ENCODE assay signal across 8 cellular contexts in the genomic region with DNA sequence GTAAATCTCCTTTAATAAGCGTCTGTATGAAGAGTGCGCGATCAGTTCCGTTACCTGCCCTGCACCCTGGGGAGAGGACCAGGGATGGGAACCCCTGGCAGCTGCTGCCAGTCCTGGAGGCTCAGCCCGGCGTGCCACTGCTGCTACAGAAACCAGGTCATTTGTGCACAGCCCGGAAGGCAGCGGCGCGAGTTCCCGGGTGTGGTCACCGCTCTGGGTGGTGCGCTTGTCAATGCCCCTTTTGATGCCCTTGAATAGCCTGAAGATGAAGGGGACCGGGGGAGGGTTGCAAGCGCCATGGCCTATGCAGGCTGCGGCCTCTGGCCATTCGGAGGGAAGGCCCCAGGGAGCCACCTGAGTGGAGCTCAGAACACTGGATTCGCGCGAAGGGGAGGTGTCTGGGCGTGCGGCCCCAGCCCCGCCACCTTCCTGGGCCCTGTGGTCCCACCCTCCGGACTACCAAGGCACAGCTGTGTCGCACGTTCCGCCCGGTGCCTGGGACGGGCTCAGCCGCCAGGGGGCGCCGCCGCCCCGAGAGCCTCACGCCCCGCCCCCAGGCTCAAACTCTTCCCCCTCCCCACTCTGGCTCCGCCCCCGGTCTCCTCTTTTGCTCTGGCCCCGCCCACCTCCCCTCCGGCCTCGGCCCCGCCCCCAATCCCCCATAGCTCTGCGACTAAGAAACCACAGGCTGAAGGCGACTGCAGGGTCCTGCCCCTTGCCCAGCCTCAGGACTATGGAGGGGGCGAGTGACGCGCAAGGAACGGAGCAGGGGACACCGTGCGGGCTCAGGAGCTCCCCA. TPM values are rescaled to one million over a fixed set of nuclear protein-coding genes. Genes with fewer than 3 reads are reported as not detected.
DNase-seq lines count a peak whose midpoint lies in the region; ATAC-seq and TF ChIP-seq lines count a peak whose summit lies in the region.

No MANE protein-coding gene starts in this region.

- H3K4me3 ChIP-seq in DND-41 (ENCODE audit: low read depth in 1 of 2, low read length in 2 of 2): no peak overlapping the region
- no peak overlapping the region for H3K4me3 ChIP-seq in NB4 (ENCODE audit: low read depth, low read length)
- H3K4me3 ChIP-seq in fibroblast of mammary gland (ENCODE audit: control insufficient read depth, low read depth, low read length): peak overlapping the region; percentile 9

- peak; percentile 31 for DNase-seq in DND-41
- peak; percentile 50 for DNase-seq in NB4 (ENCODE audit: low read depth)
- peak; percentile 83 for DNase-seq in activated T-cell treated with anti-CD3 and anti-CD28 coated beads, Interleukin-2, amount 50 U/mL, for 4 hours
- peak; percentile 48 for DNase-seq in fibroblast of mammary gland (ENCODE audit: low read depth)
- peak; percentile 80 for DNase-seq in natural killer cell
- no peak for DNase-seq in NCI-H524 treated with DMSO at 0.1 percent for 48 hours (lab: John Stamatoyannopoulos, UW)

- peaks cover 8% of the 10 kb centered on the region for H3K36me3 Mint-ChIP-seq in activated T-cell treated with anti-CD3 and anti-CD28 coated beads, Interleukin-2, amount 50 U/mL, for 4 hours (ENCODE audit: insufficient read depth)
- H3K36me3 Mint-ChIP-seq in natural killer cell: no peaks in the 10 kb centered on the region
- peaks cover 54% of the 10 kb centered on the region for H3K36me3 Mint-ChIP-seq in stimulated activated memory B cell treated with anti-CD40 and anti-IgM and Interleukin-4, amounts not matched to agents 10 μg/mL and 1 μg/mL and 100 μg/mL, for 72 hours

- TF ChIP-seq CTCF in DND-41 (IDR thresholded peaks at IDR 0.05; ENCODE audit: borderline replicate concordance, extremely low read depth, low read length, poor library complexity, severe bottlenecking): peak; percentile 35
- TF ChIP-seq CTCF in NB4 (IDR thresholded peaks at IDR 0.05; ENCODE audit: low read depth, low read length): peak; percentile 27
- TF ChIP-seq CTCF in fibroblast of mammary gland (conservative IDR thresholded peaks at IDR 0.05; ENCODE audit: control insufficient read depth, insufficient read depth, low read depth, low read length): peak; percentile 34
- peak; percentile 76 for TF ChIP-seq CTCF in natural killer cell (IDR thresholded peaks at IDR 0.05)

- H3K36me3 ChIP-seq in DND-41 (ENCODE audit: insufficient read depth, low read length): peaks cover 57% of the 10 kb centered on the region

- no peaks in the 10 kb centered on the region for H3K9me3 Mint-ChIP-seq in activated T-cell treated with anti-CD3 and anti-CD28 coated beads, Interleukin-2, amount 50 U/mL, for 4 hours
- H3K9me3 Mint-ChIP-seq in natural killer cell: no peaks in the 10 kb centered on the region
- no peaks in the 10 kb centered on the region for H3K9me3 Mint-ChIP-seq in stimulated activated memory B cell treated with anti-CD40 and anti-IgM and Interleukin-4, amounts not matched to agents 10 μg/mL and 1 μg/mL and 100 μg/mL, for 72 hours

- peak overlapping the region; percentile 16 for H3K4me3 Mint-ChIP-seq in activated T-cell treated with anti-CD3 and anti-CD28 coated beads, Interleukin-2, amount 50 U/mL, for 4 hours
- peak overlapping the region; percentile 70 for H3K4me3 Mint-ChIP-seq in natural killer cell
- H3K4me3 Mint-ChIP-seq in stimulated activated memory B cell treated with anti-CD40 and anti-IgM and Interleukin-4, amounts not matched to agents 10 μg/mL and 1 μg/mL and 100 μg/mL, for 72 hours: no peak overlapping the region

- H4K20me1 ChIP-seq in DND-41 (ENCODE audit: insufficient read depth, low read length): no peaks in the 10 kb centered on the region

- no peak overlapping the region for H2AFZ ChIP-seq in DND-41 (ENCODE audit: low read depth, low read length)

- H3K9me3 ChIP-seq in DND-41 (ENCODE audit: insufficient read depth, low read length, severe bottlenecking): no peaks in the 10 kb centered on the region

- peaks cover 8% of the 10 kb centered on the region for H3K4me1 Mint-ChIP-seq in activated T-cell treated with anti-CD3 and anti-CD28 coated beads, Interleukin-2, amount 50 U/mL, for 4 hours (ENCODE audit: low read depth)
- H3K4me1 Mint-ChIP-seq in natural killer cell: peaks cover 11 to 14% of the 10 kb centered on the region in 2 donors
- H3K4me1 Mint-ChIP-seq in stimulated activated memory B cell treated with anti-CD40 and anti-IgM and Interleukin-4, amounts not matched to agents 10 μg/mL and 1 μg/mL and 100 μg/mL, for 72 hours: peaks cover 5% of the 10 kb centered on the region

- no peaks in the 10 kb centered on the region for H3K27me3 Mint-ChIP-seq in activated T-cell treated with anti-CD3 and anti-CD28 coated beads, Interleukin-2, amount 50 U/mL, for 4 hours (ENCODE audit: low read depth)
- no peaks in the 10 kb centered on the region for H3K27me3 Mint-ChIP-seq in natural killer cell (ENCODE audit: low read depth in 2 of 2)
- no peaks in the 10 kb centered on the region for H3K27me3 Mint-ChIP-seq in stimulated activated memory B cell treated with anti-CD40 and anti-IgM and Interleukin-4, amounts not matched to agents 10 μg/mL and 1 μg/mL and 100 μg/mL, for 72 hours

- no peak overlapping the region for H3K4me2 ChIP-seq in DND-41 (ENCODE audit: insufficient read depth, low read length)

- H3K79me2 ChIP-seq in DND-41 (ENCODE audit: insufficient read depth, low read length): no peaks in the 10 kb centered on the region

- H3K27me3 ChIP-seq in DND-41 (ENCODE audit: insufficient read depth, low read length, poor library complexity): no peaks in the 10 kb centered on the region

- no peak overlapping the region for H3K9ac ChIP-seq in DND-41 (ENCODE audit: low read depth, low read length)

- ATAC-seq in DND-41 (ENCODE audit: insufficient read depth, low read depth) (peak; percentile 60; the same call in 2 of the 3 replicates), natural killer cell (peak; percentile 87 to 92 (median 92)), HG02678 (IDR thresholded peaks at IDR 0.05; ENCODE audit: unreplicated experiment) (no peak)
- peak; percentile 83 to 86 for ATAC-seq in activated T-cell treated with anti-CD3 and anti-CD28 coated beads, Interleukin-2, amount 50 U/mL, for 4 hours
- peak; percentile 68 for ATAC-seq in stimulated activated memory B cell treated with anti-CD40 and anti-IgM and Interleukin-4, amounts not matched to agents 10 μg/mL and 1 μg/mL and 100 μg/mL, for 72 hours

- TF ChIP-seq POLR2A in NB4 (IDR thresholded peaks at IDR 0.05; ENCODE audit: extremely low read depth, insufficient read length): no peak

- no peaks in the 10 kb centered on the region for H3K4me1 ChIP-seq in DND-41 (ENCODE audit: insufficient read depth, low read length)

- H3K27ac ChIP-seq in DND-41 (ENCODE audit: low read length): no peak overlapping the region

- H3K27ac Mint-ChIP-seq in natural killer cell: peak overlapping the region in 1 of 2 donors; percentile 24
- H3K27ac Mint-ChIP-seq in stimulated activated memory B cell treated with anti-CD40 and anti-IgM and Interleukin-4, amounts not matched to agents 10 μg/mL and 1 μg/mL and 100 μg/mL, for 72 hours: no peak overlapping the region

- intact Hi-C loops in natural killer cell (cut with micrococcal nuclease): no loop called here

RNA-seq across cellular contexts. Expression of gene AP5Z1, which starts 16.5 kb away (rescaled TPM):
- 10 to 100 TPM; 81.1 to 92.3 (median 84.4) TPM for total RNA-seq in activated T-cell treated with anti-CD3 and anti-CD28 coated beads, Interleukin-2, amount 50 U/mL, for 4 hours
- 100 to 1,000 TPM; 140 to 156 (median 143) TPM for total RNA-seq in natural killer cell
